In the genomic region with DNA sequence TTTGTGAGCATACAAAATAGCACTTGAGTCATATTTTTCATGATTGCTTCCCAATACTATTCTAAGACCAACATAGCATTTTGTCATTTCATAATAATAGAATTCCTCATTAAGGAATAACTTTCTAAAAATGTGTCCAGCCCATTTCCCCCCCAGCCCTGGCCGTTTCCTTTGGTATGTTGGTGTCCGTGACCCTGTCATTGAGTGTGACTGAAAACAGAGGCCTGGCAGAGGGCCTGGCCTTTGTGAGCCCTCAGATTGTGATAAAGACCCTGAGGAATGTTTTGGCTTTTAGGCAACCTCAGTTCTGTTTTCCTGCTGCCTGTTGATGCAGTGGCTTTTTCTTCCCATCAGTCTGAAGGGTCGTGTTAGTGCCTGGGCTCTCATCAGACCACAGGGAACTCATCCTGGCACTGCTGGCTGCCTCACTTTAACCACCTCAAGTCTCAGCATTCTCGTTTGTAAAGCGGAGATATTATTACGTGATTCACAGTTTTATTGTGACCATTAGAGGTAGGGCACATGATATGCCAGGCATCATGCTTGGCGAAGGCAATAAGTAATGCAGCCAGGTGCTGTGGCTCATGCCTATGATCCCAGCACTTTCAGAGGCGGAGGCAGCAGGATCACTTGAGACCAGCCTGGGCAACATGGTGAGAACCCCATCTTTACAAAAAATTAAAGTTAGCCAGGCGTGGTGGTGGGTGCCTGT, we compare ENCODE assay signal across 9 cellular contexts. TPM values are rescaled to one million over a fixed set of nuclear protein-coding genes. Genes with fewer than 3 reads are reported as not detected.
DNase-seq lines count a peak whose midpoint lies in the region; ATAC-seq and TF ChIP-seq lines count a peak whose summit lies in the region.
"Had no signal": no experiment of that assay in that cellular context is flagged by ENCODE, and none has a peak within 500 bp of the region (broad histone marks: within the 10 kb centered on the region; RNA-seq: fewer than 3 reads in every experiment).

No MANE protein-coding gene starts in this region.

- peak overlapping the region; percentile 60 for H4K91ac ChIP-seq in mesenchymal stem cell (ENCODE audit: low read length)

- no peak overlapping the region for H3K14ac ChIP-seq in mesenchymal stem cell (ENCODE audit: low read length in 2 of 2)

- DNase-seq in MG63 (peak; percentile 84), endodermal cell (no peak), mesenchymal stem cell (peak; percentile 43), thyroid gland (peak; percentile 64 to 67), Karpas-422 (no peak), ureter (ENCODE audit: low spot score) (no peak), G401 (ENCODE audit: low spot score) (no peak)
- DNase-seq: activated gamma-delta T cell had no signal

- TF ChIP-seq POLR2A in thyroid gland (IDR thresholded peaks at IDR 0.05), result no peak

- H2AFZ ChIP-seq in mesenchymal stem cell (ENCODE audit: low read depth, low read length) (peak overlapping the region; percentile 8), Karpas-422 (ENCODE audit: low read length) (no peak overlapping the region)

- in situ Hi-C loops in G401 (cut with HindIII; ENCODE audit: low sequenced_read_pairs), result no loop called here

- no peaks in the 10 kb centered on the region for H3K9me2 ChIP-seq in Karpas-422 (replicated peaks; ENCODE audit: insufficient read depth, low read length)

- H3K79me1 ChIP-seq in mesenchymal stem cell (replicated peaks; ENCODE audit: low read length, poor library complexity, severe bottlenecking), result peaks cover 14% of the 10 kb centered on the region

- no peak overlapping the region for H2BK15ac ChIP-seq in mesenchymal stem cell (ENCODE audit: low read depth, poor library complexity, severe bottlenecking)

- H3K79me2 ChIP-seq in Karpas-422 (ENCODE audit: low read length), result no peaks in the 10 kb centered on the region

- no peak overlapping the region for H2BK5ac ChIP-seq in mesenchymal stem cell (ENCODE audit: low read depth, low read length, poor library complexity, severe bottlenecking)

- no peak overlapping the region for H3K4me2 ChIP-seq in mesenchymal stem cell (ENCODE audit: low read length, poor library complexity, severe bottlenecking)
- no peak overlapping the region for H3K4me2 ChIP-seq in Karpas-422 (ENCODE audit: low read depth, low read length, poor library complexity, severe bottlenecking)

- H3K9me3 ChIP-seq in MG63 (no peaks in the 10 kb centered on the region), endodermal cell (ENCODE audit: control insufficient read depth, low read length) (no peaks in the 10 kb centered on the region), mesenchymal stem cell (ENCODE audit: control insufficient read depth, low read length) (no peaks in the 10 kb centered on the region), thyroid gland (no peaks in the 10 kb centered on the region), Karpas-422 (ENCODE audit: low read length) (no peaks in the 10 kb centered on the region)

- H2AK5ac ChIP-seq in mesenchymal stem cell (ENCODE audit: low read length, severe bottlenecking), result no peak overlapping the region

- TF ChIP-seq CTCF in endodermal cell (conservative IDR thresholded peaks at IDR 0.05) (no peak), thyroid gland (IDR thresholded peaks at IDR 0.05) (no peak)

- H3K27me3 Mint-ChIP-seq in endodermal cell (ENCODE audit: insufficient read depth), result no peaks in the 10 kb centered on the region

- WGBS in endodermal cell (ENCODE audit: insufficient coverage in 1 of 2, insufficient read length in 1 of 2), 2 experiments, result 77 to 87% methylated on average over 8 to 9 of the region's 9 CpGs
- WGBS in mesenchymal stem cell, result 53% methylated on average over 9 of the region's 9 CpGs
- whole genome bisulfite sequencing in thyroid gland, 2 donors, result 53 to 55% methylated on average over 9 of the region's 9 CpGs

- peak overlapping the region; percentile 16 to 67 for H3K18ac ChIP-seq in mesenchymal stem cell (ENCODE audit: low read depth in 1 of 2, low read length in 2 of 2)

- H3K36me3 ChIP-seq in MG63 (no peaks in the 10 kb centered on the region), endodermal cell (ENCODE audit: control insufficient read depth, insufficient read depth, low read length) (peaks cover 44% of the 10 kb centered on the region), mesenchymal stem cell (ENCODE audit: control insufficient read depth in 1 of 2, insufficient read depth in 2 of 2, low read depth in 1 of 2, low read length in 2 of 2) (peaks cover 0 to 6% of the 10 kb centered on the region in 2 experiments), thyroid gland (no peaks in the 10 kb centered on the region), Karpas-422 (ENCODE audit: insufficient read depth, low read length) (no peaks in the 10 kb centered on the region)

- H4K20me1 ChIP-seq in Karpas-422 (ENCODE audit: insufficient read depth, low read depth, low read length), result no peaks in the 10 kb centered on the region

- peak overlapping the region in 1 of 2 experiments; percentile 24 for H3K4ac ChIP-seq in mesenchymal stem cell (ENCODE audit: low read depth in 1 of 2, low read length in 2 of 2)

- peaks cover 2% of the 10 kb centered on the region for H3K4me1 ChIP-seq in endodermal cell (ENCODE audit: control insufficient read depth, insufficient read depth, low read length)
- peaks cover 8% of the 10 kb centered on the region for H3K4me1 ChIP-seq in mesenchymal stem cell (ENCODE audit: control insufficient read depth, insufficient read depth, low read depth, low read length)
- H3K4me1 ChIP-seq in thyroid gland, result peaks cover 70 to 99% of the 10 kb centered on the region in 2 donors
- no peaks in the 10 kb centered on the region for H3K4me1 ChIP-seq in Karpas-422 (ENCODE audit: low read length)

- intact Hi-C loops in thyroid gland (cut with DNase I), result no loop called here

- ATAC-seq in GM19463 (IDR thresholded peaks at IDR 0.05; ENCODE audit: unreplicated experiment), result no peak

- H3K27ac Mint-ChIP-seq in endodermal cell, result peak overlapping the region; percentile 84

- no peak overlapping the region for H2BK120ac ChIP-seq in mesenchymal stem cell (ENCODE audit: low read depth, low read length)

- H3K4me3 ChIP-seq in MG63 (no peak overlapping the region), endodermal cell (ENCODE audit: low read length) (no peak overlapping the region), mesenchymal stem cell (ENCODE audit: insufficient read depth in 1 of 2, low read depth in 1 of 2, low read length in 2 of 2) (peak overlapping the region in 1 of 2 experiments; percentile 25), thyroid gland (replicated peaks in 1 of 3) (no peak overlapping the region), Karpas-422 (ENCODE audit: low read length) (no peak overlapping the region)

- H3K36me3 Mint-ChIP-seq in endodermal cell (ENCODE audit: low read depth), result peaks cover 39% of the 10 kb centered on the region

- H4K8ac ChIP-seq in mesenchymal stem cell (ENCODE audit: low read length), result peak overlapping the region; percentile 78

- no peak overlapping the region for H3K23ac ChIP-seq in mesenchymal stem cell (ENCODE audit: low read length in 2 of 2)

- H3K9me3 Mint-ChIP-seq in endodermal cell, result no peaks in the 10 kb centered on the region

- H3K4me3 Mint-ChIP-seq in endodermal cell, result no peak overlapping the region

- H2BK12ac ChIP-seq in mesenchymal stem cell (ENCODE audit: low read length in 2 of 2), result peak overlapping the region; percentile 18 to 48

- H3K4me1 Mint-ChIP-seq in endodermal cell, result peaks cover 36% of the 10 kb centered on the region

- H3K27ac ChIP-seq in endodermal cell (ENCODE audit: low read depth, low read length) (peak overlapping the region; percentile 7), mesenchymal stem cell (ENCODE audit: low read length, poor library complexity, severe bottlenecking) (peak overlapping the region; percentile 8), thyroid gland (peak overlapping the region; percentile 72 to 78 (median 74)), Karpas-422 (ENCODE audit: low read length) (no peak overlapping the region)

- H3K27me3 ChIP-seq in MG63 (no peaks in the 10 kb centered on the region), endodermal cell (ENCODE audit: control insufficient read depth, insufficient read depth, low read length, poor library complexity, severe bottlenecking) (no peaks in the 10 kb centered on the region), mesenchymal stem cell (ENCODE audit: control insufficient read depth in 1 of 2, insufficient read depth in 1 of 2, low read length in 2 of 2) (no peaks in the 10 kb centered on the region), thyroid gland (no peaks in the 10 kb centered on the region), Karpas-422 (ENCODE audit: low read length) (no peaks in the 10 kb centered on the region)

- no peak overlapping the region for H3K9ac ChIP-seq in endodermal cell (ENCODE audit: extremely low read depth, low read length, poor library complexity, severe bottlenecking)
- peak overlapping the region; percentile 9 for H3K9ac ChIP-seq in mesenchymal stem cell (ENCODE audit: low read length)
- H3K9ac ChIP-seq in Karpas-422 (ENCODE audit: low read length), result no peak overlapping the region

RNA-seq across cellular contexts. Expression of gene SPINT2, which starts 13.8 kb away (rescaled TPM):
- 1.8 and 7.7 TPM in 2 replicates for total RNA-seq in MG63 (2014; rRNA removed; shearing (Covaris generic); ENCODE audit: low replicate concordance)
- 100 to 1,000 TPM; 415 to 487 TPM for total RNA-seq in endodermal cell
- 136 TPM for polyA plus RNA-seq in endodermal cell (2013, experiment 1 of 2)
- 110 TPM for polyA plus RNA-seq in endodermal cell (2013, experiment 2 of 2)
- polyA plus RNA-seq in mesenchymal stem cell (2013, experiment 1 of 2), result 6.9 TPM
- 7.6 TPM for polyA plus RNA-seq in mesenchymal stem cell (2013, experiment 2 of 2)
- total RNA-seq in thyroid gland, result 1,000 to 10,000 TPM in 1 of 4 donors, 100 to 1,000 TPM in 3; 424 to 1,529 (median 712) TPM
- total RNA-seq in Karpas-422 (2014; rRNA removed; shearing (Covaris generic); ENCODE audit: low replicate concordance), result 0.22 and 1.7 TPM in 2 replicates
- 286 TPM for total RNA-seq in ureter
- total RNA-seq in G401 (2014; rRNA removed; shearing (Covaris generic)), result 240 and 383 TPM in 2 replicates

RNA-seq across cellular contexts. Expression of gene PPP1R14A, which starts 22.0 kb away (rescaled TPM):
- 1.0 TPM in 1 of 2 replicates, not detected in the other for total RNA-seq in MG63 (2014; rRNA removed; shearing (Covaris generic); ENCODE audit: low replicate concordance)
- 10 to 100 TPM in 1 of 2 donors, 1 to 10 TPM in 1; 8.6 to 13.8 TPM for total RNA-seq in endodermal cell
- polyA plus RNA-seq in endodermal cell (2013, experiment 1 of 2), result 8.8 TPM
- polyA plus RNA-seq in endodermal cell (2013, experiment 2 of 2), result 7.4 TPM
- 61.0 TPM for polyA plus RNA-seq in mesenchymal stem cell (2013, experiment 1 of 2)
- polyA plus RNA-seq in mesenchymal stem cell (2013, experiment 2 of 2), result 54.2 TPM
- total RNA-seq in thyroid gland, result 10 to 100 TPM in 1 of 4 donors, 1 to 10 TPM in 3; 2.8 to 11.9 (median 4.3) TPM
- not detected in 2 replicates for total RNA-seq in Karpas-422 (2014; rRNA removed; shearing (Covaris generic); ENCODE audit: low replicate concordance)
- total RNA-seq in ureter, result 98.6 TPM
- 31.7 and 68.9 TPM in 2 replicates for total RNA-seq in G401 (2014; rRNA removed; shearing (Covaris generic))

RNA-seq across cellular contexts. Expression of gene C19orf33, which starts 25.9 kb away (rescaled TPM):
- not detected in 2 replicates for total RNA-seq in MG63 (2014; rRNA removed; shearing (Covaris generic); ENCODE audit: low replicate concordance)
- 10 to 100 TPM in 1 of 2 donors, 1 to 10 TPM in 1; 2.9 to 13.2 TPM for total RNA-seq in endodermal cell
- polyA plus RNA-seq in endodermal cell (2013, experiment 1 of 2), result not detected
- polyA plus RNA-seq in endodermal cell (2013, experiment 2 of 2), result not detected
- polyA plus RNA-seq in mesenchymal stem cell (2013, experiment 1 of 2), result 1.8 TPM
- polyA plus RNA-seq in mesenchymal stem cell (2013, experiment 2 of 2), result 2.1 TPM
- total RNA-seq in thyroid gland, result 10 to 100 TPM in 3 of 4 donors, not detected in 1; 16.2 to 26.3 (median 17.2) TPM
- total RNA-seq in Karpas-422 (2014; rRNA removed; shearing (Covaris generic); ENCODE audit: low replicate concordance), result not detected in 2 replicates
- total RNA-seq in ureter, result 129 TPM
- total RNA-seq in G401 (2014; rRNA removed; shearing (Covaris generic)), result not detected in 2 replicates

RNA-seq across cellular contexts. Expression of gene YIF1B, which starts 37.6 kb away (rescaled TPM):
- 192 and 294 TPM in 2 replicates for total RNA-seq in MG63 (2014; rRNA removed; shearing (Covaris generic); ENCODE audit: low replicate concordance)
- 10 to 100 TPM; 68.6 to 74.6 TPM for total RNA-seq in endodermal cell
- 97.3 TPM for polyA plus RNA-seq in endodermal cell (2013, experiment 1 of 2)
- polyA plus RNA-seq in endodermal cell (2013, experiment 2 of 2), result 90.6 TPM
- polyA plus RNA-seq in mesenchymal stem cell (2013, experiment 1 of 2), result 61.1 TPM
- 60.5 TPM for polyA plus RNA-seq in mesenchymal stem cell (2013, experiment 2 of 2)
- total RNA-seq in thyroid gland, result 10 to 100 TPM; 12.9 to 30.9 (median 21.0) TPM
- 31.0 and 58.0 TPM in 2 replicates for total RNA-seq in Karpas-422 (2014; rRNA removed; shearing (Covaris generic); ENCODE audit: low replicate concordance)
- 25.1 TPM for total RNA-seq in ureter
- 114 TPM in 2 replicates for total RNA-seq in G401 (2014; rRNA removed; shearing (Covaris generic))

RNA-seq across cellular contexts. Expression of gene KCNK6, which starts 41.5 kb away (rescaled TPM):
- 6.6 and 9.7 TPM in 2 replicates for total RNA-seq in MG63 (2014; rRNA removed; shearing (Covaris generic); ENCODE audit: low replicate concordance)
- 1 to 10 TPM; 5.1 to 8.9 TPM for total RNA-seq in endodermal cell
- 2.2 TPM for polyA plus RNA-seq in endodermal cell (2013, experiment 1 of 2)
- 2.1 TPM for polyA plus RNA-seq in endodermal cell (2013, experiment 2 of 2)
- polyA plus RNA-seq in mesenchymal stem cell (2013, experiment 1 of 2), result 15.3 TPM
- polyA plus RNA-seq in mesenchymal stem cell (2013, experiment 2 of 2), result 15.7 TPM
- total RNA-seq in thyroid gland, result 1 to 10 TPM in 2 of 4 donors, under 1 TPM in 2; 0.67 to 4.4 (median 1.2) TPM
- total RNA-seq in Karpas-422 (2014; rRNA removed; shearing (Covaris generic); ENCODE audit: low replicate concordance), result not detected in 2 replicates
- 4.8 TPM for total RNA-seq in ureter
- total RNA-seq in G401 (2014; rRNA removed; shearing (Covaris generic)), result 1.2 and 1.4 TPM in 2 replicates

Comparison
In these comparisons a context has a peak if more than half of its experiments do, and no peak if none do; other contexts are left out.
1. DNase-seq: peak in MG63 (single experiment), mesenchymal stem cell (single experiment) and thyroid gland (2 of 2); none in endodermal cell (single experiment), Karpas-422 (single experiment), ureter (single experiment) and G401 (single experiment).
2. RNA of gene SPINT2, which starts 13.8 kb away (total RNA-seq): 424 to 1,529 TPM in thyroid gland, 415 to 487 TPM in endodermal cell, 286 TPM in ureter (single experiment) and 240 to 383 TPM in G401; 1.8 to 7.7 TPM in MG63 and 0.22 to 1.7 TPM in Karpas-422; every median in the first group is over 10 times any median in the second.